8 cellular contexts compared by ENCODE assay signal in genomic region chr14:105351920-105352871, GRCh38. TPM values are rescaled to one million over a fixed set of nuclear protein-coding genes. Genes with fewer than 3 reads are reported as not detected.
DNase-seq lines count a peak whose midpoint lies in the region; ATAC-seq and TF ChIP-seq lines count a peak whose summit lies in the region.

No MANE protein-coding gene starts in this region.

- CTCF ChIA-PET in BJ (lab: Yijun Ruan, JAX): interaction anchor here (0.6 to 2.8 kb wide), 25 partner anchors 8 to 261 kb away, joined by 3 to 27 read pairs (median 3); partner anchors contain the start of gene BTBD6
- CTCF ChIA-PET in SK-N-SH (lab: Yijun Ruan, JAX): interaction anchor here (0.6 to 2.5 kb wide), 37 partner anchors 9 to 456 kb away, joined by 3 to 14 read pairs (median 4); partner anchors contain the start of gene BTBD6
- CTCF ChIA-PET in activated naive CD4-positive, alpha-beta T cell treated with anti-CD3 and anti-CD28 coated beads, Interleukin-2, amount 10 ng/mL, durations not matched to agents 7 days and 5 days (lab: Charles Lee): interaction anchor here (0.6 to 3.2 kb wide), 24 partner anchors 9 to 381 kb away, joined by 3 to 31 read pairs (median 3); partner anchors contain the start of gene BTBD6

- H3K18ac ChIP-seq in trophoblast cell (ENCODE audit: low read length): no peak overlapping the region

- H3K9me2 ChIP-seq in SK-N-SH: no peaks in the 10 kb centered on the region

- H3K9me3 Mint-ChIP-seq in activated naive CD4-positive, alpha-beta T cell treated with anti-CD3 and anti-CD28 coated beads, Interleukin-2, amount 10 ng/mL, durations not matched to agents 7 days and 5 days: no peaks in the 10 kb centered on the region

- ATAC-seq in GM21423 (IDR thresholded peaks at IDR 0.05; ENCODE audit: unreplicated experiment): peak; percentile 77

- no peaks in the 10 kb centered on the region for H3F3A ChIP-seq in SK-N-SH (replicated peaks; ENCODE audit: insufficient read depth)

- no peak overlapping the region for H3K14ac ChIP-seq in trophoblast cell (ENCODE audit: low read length)

- H3K4me1 ChIP-seq in SK-N-SH (ENCODE audit: control insufficient read depth in 1 of 2, insufficient read depth in 2 of 2, low read depth in 1 of 2, low read length in 1 of 2) (peaks cover 0 to 6% of the 10 kb centered on the region in 2 experiments; a peak in 1 of 4 replicates), trophoblast cell (ENCODE audit: control insufficient read depth in 1 of 2, insufficient read depth in 2 of 2, low read length in 2 of 2) (no peaks in the 10 kb centered on the region), transverse colon (peaks cover 0 to 4% (median 0%) of the 10 kb centered on the region in 4 donors)

- H3K27me3 Mint-ChIP-seq in activated naive CD4-positive, alpha-beta T cell treated with anti-CD3 and anti-CD28 coated beads, Interleukin-2, amount 10 ng/mL, durations not matched to agents 7 days and 5 days: no peaks in the 10 kb centered on the region

- H3K36me3 Mint-ChIP-seq in activated naive CD4-positive, alpha-beta T cell treated with anti-CD3 and anti-CD28 coated beads, Interleukin-2, amount 10 ng/mL, durations not matched to agents 7 days and 5 days: no peaks in the 10 kb centered on the region

- intact Hi-C loops in transverse colon (cut with DNase I; ENCODE audit: low total_unique reads): loop anchor here (10.0 kb wide), 1 partner anchor 257 kb away; no protein-coding TSS in a partner anchor

- H3K4me3 ChIP-seq in BJ (ENCODE audit: low read depth, low read length) (no peak overlapping the region), SK-N-SH (ENCODE audit: low read depth in 2 of 2, low read length in 1 of 2) (no peak overlapping the region; a peak in 1 of 4 replicates), trophoblast cell (ENCODE audit: low read depth, low read length) (no peak overlapping the region), transverse colon (no peak overlapping the region)

- H3K4me1 Mint-ChIP-seq in activated naive CD4-positive, alpha-beta T cell treated with anti-CD3 and anti-CD28 coated beads, Interleukin-2, amount 10 ng/mL, durations not matched to agents 7 days and 5 days: peaks cover 3% of the 10 kb centered on the region

- in situ Hi-C loops in transverse colon (cut with MboI; ENCODE audit: low pct_ligation_motif_present in 1 of 4, low pct_unique_long_range_greater_than_20kb in 1 of 4, low sequenced_read_pairs in 3 of 4): loop anchor here in 1 of 4 donors (10.0 kb wide), 1 partner anchor 257 kb away; no protein-coding TSS in a partner anchor

- WGBS in SK-N-SH (ENCODE audit: low lambda C conversion rate): 66% methylated on average over 16 of the region's 27 CpGs
- no CpG with 5 or more reads among the region's 27 CpGs for WGBS in trophoblast cell (ENCODE audit: extremely low coverage, insufficient coverage, insufficient read length)
- WGBS in transverse colon (ENCODE audit: low coverage in 1 of 2), 2 donors: 57% methylated on average over 18 of the region's 27 CpGs; no CpG with 5 or more reads in 1 of the 2 donors

- TF ChIP-seq CTCF in BJ (IDR thresholded peaks at IDR 0.05; ENCODE audit: insufficient read depth, low read depth, low read length): peak; percentile 85
- TF ChIP-seq CTCF in SK-N-SH (IDR thresholded peaks at IDR 0.05): peak; percentile 83
- peak; percentile 81 to 92 (median 85) for TF ChIP-seq CTCF in transverse colon (IDR thresholded peaks at IDR 0.05)

- TF ChIP-seq RAD21 in SK-N-SH (IDR thresholded peaks at IDR 0.05; ENCODE audit: low read length): peak; percentile 97

- H2AK5ac ChIP-seq in trophoblast cell (ENCODE audit: low read length): no peak overlapping the region

- H3K36me3 ChIP-seq in BJ (ENCODE audit: control insufficient read depth, insufficient read depth, low read length) (peaks cover 16% of the 10 kb centered on the region), SK-N-SH (replicated peaks in 1 of 2; ENCODE audit: control insufficient read depth in 1 of 2, insufficient read depth in 2 of 2, low read length in 1 of 2) (peaks cover 0 to 7% of the 10 kb centered on the region in 2 experiments), trophoblast cell (ENCODE audit: control insufficient read depth in 1 of 2, insufficient read depth in 2 of 2, low read length in 2 of 2) (peaks cover 13 to 21% of the 10 kb centered on the region in 2 experiments), transverse colon (no peaks in the 10 kb centered on the region)

- peak; percentile 22 for DNase-seq in BJ (ENCODE audit: low read depth)
- peak; percentile 73 for DNase-seq in NCI-H1105 (lab: John Stamatoyannopoulos, UW)
- DNase-seq in SK-N-SH: peak; percentile 95
- peak; percentile 94 for DNase-seq in activated naive CD4-positive, alpha-beta T cell treated with anti-CD3 and anti-CD28 coated beads, Interleukin-2, amount 10 ng/mL, durations not matched to agents 7 days and 5 days
- peak; percentile 89 for DNase-seq in glomerular visceral epithelial cell (ENCODE audit: extremely low spot score)
- DNase-seq in trophoblast cell: peak; percentile 85 to 96
- DNase-seq in transverse colon: peak; percentile 90

- no peak overlapping the region for H4K8ac ChIP-seq in trophoblast cell (ENCODE audit: low read depth, low read length)

- POLR2A ChIA-PET in BJ (lab: Charles Lee) (interaction anchor here (0.6 kb wide), 1 partner anchor 331 kb away, joined by 3 read pairs; the partner anchor contains the start of gene CDCA4), SK-N-SH (lab: Yijun Ruan, JAX) (interaction anchor here (0.6 to 1.4 kb wide), 2 partner anchors 148 to 175 kb away, joined by 4 read pairs; no protein-coding TSS in a partner anchor)

- H3K9ac ChIP-seq in SK-N-SH (no peak overlapping the region), trophoblast cell (ENCODE audit: low read length) (no peak overlapping the region)

- H4K91ac ChIP-seq in trophoblast cell (ENCODE audit: low read depth, low read length): no peak overlapping the region

- H4K20me1 ChIP-seq in SK-N-SH (ENCODE audit: insufficient read depth): peaks cover 11% of the 10 kb centered on the region

- no peaks in the 10 kb centered on the region for H3K79me1 ChIP-seq in trophoblast cell (ENCODE audit: low read length)

- H3K23ac ChIP-seq in trophoblast cell (ENCODE audit: low read length): no peak overlapping the region

- H3K4me3 Mint-ChIP-seq in activated naive CD4-positive, alpha-beta T cell treated with anti-CD3 and anti-CD28 coated beads, Interleukin-2, amount 10 ng/mL, durations not matched to agents 7 days and 5 days: no peak overlapping the region

- peak overlapping the region in 1 of 2 experiments; percentile 44; a peak in 1 of 4 replicates for H3K27ac ChIP-seq in SK-N-SH (ENCODE audit: low read depth in 2 of 2, low read length in 1 of 2)
- no peak overlapping the region for H3K27ac ChIP-seq in trophoblast cell (ENCODE audit: low read depth, low read length)
- H3K27ac ChIP-seq in transverse colon: no peak overlapping the region

- TF ChIP-seq EP300 in SK-N-SH (IDR thresholded peaks at IDR 0.05; ENCODE audit: borderline replicate concordance in 1 of 2, low read depth in 1 of 2, low read length in 1 of 2) (no peak), transverse colon (IDR thresholded peaks at IDR 0.05; ENCODE audit: low read depth) (no peak)

- TF ChIP-seq POLR2A in transverse colon (IDR thresholded peaks at IDR 0.05): no peak

- H3K4ac ChIP-seq in trophoblast cell (ENCODE audit: low read depth, low read length): no peak overlapping the region

- no peak overlapping the region for H3K4me2 ChIP-seq in SK-N-SH
- no peak overlapping the region for H3K4me2 ChIP-seq in trophoblast cell (ENCODE audit: low read length)

- H3K27me3 ChIP-seq in BJ (ENCODE audit: control insufficient read depth, insufficient read depth, low read length) (no peaks in the 10 kb centered on the region), SK-N-SH (ENCODE audit: insufficient read depth) (no peaks in the 10 kb centered on the region), trophoblast cell (ENCODE audit: insufficient read depth, low read length) (no peaks in the 10 kb centered on the region), transverse colon (no peaks in the 10 kb centered on the region)

- H2BK5ac ChIP-seq in trophoblast cell (ENCODE audit: low read depth, low read length, poor library complexity): no peak overlapping the region

- no peak overlapping the region for H4K12ac ChIP-seq in trophoblast cell (ENCODE audit: low read depth, low read length)

- H2AFZ ChIP-seq in SK-N-SH (ENCODE audit: low read depth): no peak overlapping the region
- no peak overlapping the region for H2AFZ ChIP-seq in trophoblast cell (ENCODE audit: insufficient read depth, low read length, poor library complexity)

- peaks cover 3% of the 10 kb centered on the region; the same call in 1 of the 2 replicates for H3K79me2 ChIP-seq in SK-N-SH (ENCODE audit: insufficient read depth)
- H3K79me2 ChIP-seq in trophoblast cell (ENCODE audit: control insufficient read depth, insufficient read depth, low read length, poor library complexity): no peaks in the 10 kb centered on the region

- no peak overlapping the region for H2BK12ac ChIP-seq in trophoblast cell (ENCODE audit: low read length)

- no peak overlapping the region for H3K27ac Mint-ChIP-seq in activated naive CD4-positive, alpha-beta T cell treated with anti-CD3 and anti-CD28 coated beads, Interleukin-2, amount 10 ng/mL, durations not matched to agents 7 days and 5 days

- H3K9me3 ChIP-seq in SK-N-SH: no peaks in the 10 kb centered on the region
- peaks cover 2% of the 10 kb centered on the region for H3K9me3 ChIP-seq in trophoblast cell (ENCODE audit: insufficient read depth, low read depth, low read length)
- H3K9me3 ChIP-seq in transverse colon: no peaks in the 10 kb centered on the region

- no peak overlapping the region for H2BK120ac ChIP-seq in trophoblast cell (ENCODE audit: insufficient read depth, low read length, poor library complexity)

RNA-seq across cellular contexts. Expression of gene PACS2, which starts 37.6 kb away (rescaled TPM):
- polyA plus RNA-seq in BJ (2011; rRNA removed) (13.4 and 21.4 TPM in 2 replicates), SK-N-SH (2012; rRNA removed) (27.4 and 42.7 TPM in 2 replicates)
- 15.0 and 15.6 TPM in 2 replicates for polyA minus RNA-seq in BJ (2011; rRNA and poly(A)+ RNA removed)
- polyA plus RNA-seq in SK-N-SH (2012; cell fraction: cytosol; rRNA removed): 17.6 and 26.9 TPM in 2 replicates
- polyA plus RNA-seq in SK-N-SH (2012; cell fraction: nucleus; rRNA removed): 174 and 202 TPM in 2 replicates
- polyA plus RNA-seq in trophoblast cell (2013): 36.7 and 36.9 TPM in 2 replicates
- 100 to 1,000 TPM in 2 of 4 donors, 10 to 100 TPM in 2; 63.0 to 249 (median 135) TPM for total RNA-seq in transverse colon

RNA-seq across cellular contexts. Expression of gene TEX22, which starts 46.1 kb away (rescaled TPM):
- polyA plus RNA-seq in BJ (2011; rRNA removed) (0.17 and 0.22 TPM in 2 replicates), SK-N-SH (2012; rRNA removed) (0.26 and 0.29 TPM in 2 replicates)
- 0.31 and 0.52 TPM in 2 replicates for polyA minus RNA-seq in BJ (2011; rRNA and poly(A)+ RNA removed)
- polyA plus RNA-seq in SK-N-SH (2012; cell fraction: cytosol; rRNA removed): 0.04 and 0.35 TPM in 2 replicates
- 2.6 TPM in 2 replicates for polyA plus RNA-seq in SK-N-SH (2012; cell fraction: nucleus; rRNA removed)
- 0.04 and 0.10 TPM in 2 replicates for polyA plus RNA-seq in trophoblast cell (2013)
- under 1 TPM in 1 of 4 donors, not detected in 3; 0.41 TPM for total RNA-seq in transverse colon

RNA-seq across cellular contexts. Expression of gene BRF1, which starts 51.4 kb away (rescaled TPM):
- polyA plus RNA-seq in BJ (2011; rRNA removed): 5.8 and 8.2 TPM in 2 replicates
- polyA minus RNA-seq in BJ (2011; rRNA and poly(A)+ RNA removed): 11.9 and 13.1 TPM in 2 replicates
- polyA plus RNA-seq in SK-N-SH (2012; rRNA removed): 10.2 and 15.7 TPM in 2 replicates
- 6.7 and 10.4 TPM in 2 replicates for polyA plus RNA-seq in SK-N-SH (2012; cell fraction: cytosol; rRNA removed)
- polyA plus RNA-seq in SK-N-SH (2012; cell fraction: nucleus; rRNA removed): 48.8 and 58.4 TPM in 2 replicates
- 10.2 and 10.6 TPM in 2 replicates for polyA plus RNA-seq in trophoblast cell (2013)
- total RNA-seq in transverse colon: 10 to 100 TPM; 36.2 to 93.9 (median 62.6) TPM

Comparison
In these comparisons a context has a peak if more than half of its experiments do, and no peak if none do; other contexts are left out.
1. DNase-seq: peak in every context shown above with its lines; median percentile 95 in SK-N-SH; 94 in activated naive CD4-positive, alpha-beta T cell treated with anti-CD3 and anti-CD28 coated beads, Interleukin-2, amount 10 ng/mL, durations not matched to agents 7 days and 5 days; 90 in trophoblast cell; 90 in transverse colon; 89 in glomerular visceral epithelial cell; 73 in NCI-H1105; 22 in BJ.